In the genomic region with DNA sequence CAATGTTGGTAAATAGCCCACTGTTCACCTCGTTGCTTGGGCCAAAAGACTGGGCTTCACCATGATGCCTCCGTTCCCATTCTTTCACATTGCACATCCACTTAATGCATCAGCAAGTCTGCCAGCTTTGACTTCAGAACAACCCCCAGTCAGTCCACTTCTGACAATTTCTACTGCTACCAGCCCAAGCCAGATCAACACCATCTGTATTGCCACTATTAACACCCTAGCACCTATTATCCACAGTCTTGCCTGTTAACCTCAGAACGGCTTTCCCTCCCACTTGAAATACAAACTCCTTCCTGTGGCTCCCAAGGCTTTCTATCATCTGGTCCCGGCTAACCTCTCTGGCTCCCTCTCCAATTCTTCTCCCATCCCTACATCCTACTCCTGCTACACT, we compare ENCODE assay signal across 13 cellular contexts.
DNase-seq lines count a peak whose midpoint lies in the region; ATAC-seq and TF ChIP-seq lines count a peak whose summit lies in the region.
"Had no signal": no experiment of that assay in that cellular context is flagged by ENCODE, and none has a peak within 500 bp of the region (broad histone marks: within the 10 kb centered on the region; RNA-seq: fewer than 3 reads in every experiment).

No MANE protein-coding gene starts in this region.

- no peak overlapping the region for H2AFZ ChIP-seq in mammary epithelial cell (ENCODE audit: low read depth, low read length)

- POLR2A ChIA-PET in MCF 10A (lab: Yijun Ruan, JAX) = no interaction called here

- DNase-seq in mammary epithelial cell = no peak
- no peak for DNase-seq in MCF 10A (ENCODE audit: unreplicated experiment)
- DNase-seq in natural killer cell = no peak
- DNase-seq in right atrium auricular region (ENCODE audit: low spot score) = no peak
- no peak for DNase-seq in HK-2 (ENCODE audit: unreplicated experiment)
- no peak for DNase-seq in body of pancreas
- DNase-seq in right lobe of liver = no peak
- DNase-seq: Caco-2; CD8-positive, alpha-beta memory T cell; GF-D8; KBM-7 had no signal

- H3K4me3 ChIP-seq in mammary epithelial cell (replicated peaks in 1 of 3; ENCODE audit: insufficient read depth in 1 of 3, low read depth in 2 of 3, low read length in 3 of 3) (no peak overlapping the region), right atrium auricular region (no peak overlapping the region), body of pancreas (no peak overlapping the region), right lobe of liver (no peak overlapping the region)

- no peaks in the 10 kb centered on the region for H3K9me3 ChIP-seq in mammary epithelial cell (replicated peaks; ENCODE audit: insufficient read depth, low read length)
- no peaks in the 10 kb centered on the region for H3K9me3 ChIP-seq in right atrium auricular region
- no peaks in the 10 kb centered on the region for H3K9me3 ChIP-seq in body of pancreas
- no peaks in the 10 kb centered on the region for H3K9me3 ChIP-seq in right lobe of liver
- H3K9me3 ChIP-seq: Caco-2 had no signal

- H3K27ac ChIP-seq in mammary epithelial cell (ENCODE audit: insufficient read depth, low read depth, low read length) = peak overlapping the region; percentile 0
- peak overlapping the region; percentile 95 for H3K27ac ChIP-seq in VCaP
- no peak overlapping the region for H3K27ac ChIP-seq in right atrium auricular region
- no peak overlapping the region for H3K27ac ChIP-seq in body of pancreas
- no peak overlapping the region for H3K27ac ChIP-seq in right lobe of liver
- H3K27ac ChIP-seq: 22Rv1 had no signal

- CTCF ChIA-PET in mammary epithelial cell (lab: Charles Lee; ENCODE audit: low non-redundant PET) = no interaction called here
- CTCF ChIA-PET in MCF 10A (lab: Yijun Ruan, JAX) = no interaction called here

- intact Hi-C loops in mammary epithelial cell (cut with micrococcal nuclease) = no loop called here
- intact Hi-C loops in MCF 10A (cut with micrococcal nuclease) = no loop called here
- intact Hi-C loops in natural killer cell (cut with micrococcal nuclease) = no loop called here
- intact Hi-C loops in body of pancreas (cut with DNase I) = no loop called here
- intact Hi-C loops in right lobe of liver (cut with DNase I) = no loop called here

- no peak for TF ChIP-seq POLR2A in body of pancreas (IDR thresholded peaks at IDR 0.05)
- no peak for TF ChIP-seq POLR2A in right lobe of liver (IDR thresholded peaks at IDR 0.05)

- no peak overlapping the region for H3K27ac Mint-ChIP-seq in MCF 10A (ENCODE audit: low read depth, unreplicated experiment)
- peak overlapping the region in 1 of 2 donors; percentile 25 for H3K27ac Mint-ChIP-seq in natural killer cell
- H3K27ac Mint-ChIP-seq: CD8-positive, alpha-beta memory T cell had no signal

- dilution Hi-C loops in mammary epithelial cell (cut with HindIII; ENCODE audit: low sequenced_read_pairs) = no loop called here

- H3K9me3 Mint-ChIP-seq in MCF 10A (ENCODE audit: unreplicated experiment) (no peaks in the 10 kb centered on the region), natural killer cell (no peaks in the 10 kb centered on the region)
- H3K9me3 Mint-ChIP-seq: CD8-positive, alpha-beta memory T cell had no signal

- H3K9ac ChIP-seq in mammary epithelial cell (ENCODE audit: insufficient read depth, low read length) = no peak overlapping the region

- TF ChIP-seq CTCF in mammary epithelial cell (conservative IDR thresholded peaks at IDR 0.05 in 1 of 2, IDR thresholded peaks at IDR 0.05 in 1 of 2; ENCODE audit: extremely low read depth in 1 of 2, insufficient read depth in 1 of 2, low read depth in 1 of 2, low read length in 2 of 2) (no peak), MCF 10A (IDR thresholded peaks at IDR 0.05; ENCODE audit: unreplicated experiment) (no peak), VCaP (conservative IDR thresholded peaks at IDR 0.05) (no peak), natural killer cell (IDR thresholded peaks at IDR 0.05) (no peak), right atrium auricular region (IDR thresholded peaks at IDR 0.05) (no peak), body of pancreas (IDR thresholded peaks at IDR 0.05) (no peak), right lobe of liver (IDR thresholded peaks at IDR 0.05) (no peak)

- H3K4me2 ChIP-seq in mammary epithelial cell (ENCODE audit: insufficient read depth, low read depth, low read length) = no peak overlapping the region

- in situ Hi-C loops in mammary epithelial cell (cut with MboI; ENCODE audit: low sequenced_read_pairs in 2 of 2) = no loop called here

- ATAC-seq in natural killer cell = peak; percentile 55 to 84 (median 67)
- ATAC-seq in body of pancreas = no peak
- no peak for ATAC-seq in right lobe of liver

- BruUV-seq in mammary epithelial cell (replicated peaks; lab: Mats Ljungman, UMichigan) = no TSS peak
- BruUV-seq in MCF 10A (replicated peaks; lab: Mats Ljungman, UMichigan) = no TSS peak

- no peaks in the 10 kb centered on the region for H3K4me1 Mint-ChIP-seq in MCF 10A (ENCODE audit: insufficient read depth, unreplicated experiment)
- H3K4me1 Mint-ChIP-seq in natural killer cell = peaks cover 19 to 20% of the 10 kb centered on the region in 2 donors
- H3K4me1 Mint-ChIP-seq: CD8-positive, alpha-beta memory T cell had no signal

- no peaks in the 10 kb centered on the region for H4K20me1 ChIP-seq in mammary epithelial cell (ENCODE audit: insufficient read depth, low read length)

- H3K4me3 Mint-ChIP-seq in MCF 10A (ENCODE audit: unreplicated experiment) (no peak overlapping the region), natural killer cell (peak overlapping the region; percentile 56)
- H3K4me3 Mint-ChIP-seq: CD8-positive, alpha-beta memory T cell had no signal

- H3K27me3 Mint-ChIP-seq in MCF 10A (ENCODE audit: insufficient read depth, unreplicated experiment) = no peaks in the 10 kb centered on the region
- H3K27me3 Mint-ChIP-seq in natural killer cell (ENCODE audit: low read depth in 2 of 2) = peaks cover 3 to 8% of the 10 kb centered on the region in 2 donors

- no peaks in the 10 kb centered on the region for H3K27me3 ChIP-seq in mammary epithelial cell (ENCODE audit: insufficient read depth, low read length)
- H3K27me3 ChIP-seq in right atrium auricular region = no peaks in the 10 kb centered on the region
- no peaks in the 10 kb centered on the region for H3K27me3 ChIP-seq in body of pancreas
- H3K27me3 ChIP-seq in right lobe of liver = no peaks in the 10 kb centered on the region

- 100% methylated on average over 4 of the region's 4 CpGs for WGBS in mammary epithelial cell (ENCODE audit: low coverage, missing lambda C conversion rate)
- 94 to 95% methylated on average over 4 of the region's 4 CpGs for WGBS in body of pancreas, 2 donors
- 85% methylated on average over 3 of the region's 4 CpGs for WGBS in right lobe of liver (ENCODE audit: insufficient coverage, low coverage, low lambda C conversion rate, missing lambda C conversion rate)

- H3K36me3 ChIP-seq in mammary epithelial cell (ENCODE audit: insufficient read depth, low read length) (no peaks in the 10 kb centered on the region), right atrium auricular region (no peaks in the 10 kb centered on the region), body of pancreas (replicated peaks in 1 of 2; ENCODE audit: insufficient read depth in 1 of 2, low read depth in 2 of 2) (no peaks in the 10 kb centered on the region), right lobe of liver (no peaks in the 10 kb centered on the region)

- H3K36me3 Mint-ChIP-seq in MCF 10A (ENCODE audit: insufficient read depth, unreplicated experiment) = no peaks in the 10 kb centered on the region
- H3K36me3 Mint-ChIP-seq in natural killer cell = no peaks in the 10 kb centered on the region
- H3K36me3 Mint-ChIP-seq: CD8-positive, alpha-beta memory T cell had no signal

- H3K79me2 ChIP-seq in mammary epithelial cell (ENCODE audit: insufficient read depth, low read length) = peaks cover 81% of the 10 kb centered on the region

- H3K4me1 ChIP-seq in mammary epithelial cell (ENCODE audit: insufficient read depth, low read length) (peaks cover 9% of the 10 kb centered on the region), right atrium auricular region (no peaks in the 10 kb centered on the region), body of pancreas (peaks cover 3% of the 10 kb centered on the region), right lobe of liver (peaks cover 0 to 11% (median 4%) of the 10 kb centered on the region in 4 donors)
- H3K4me1 ChIP-seq: Caco-2 had no signal

Comparison
In these comparisons a context has a peak if more than half of its experiments do, and no peak if none do; other contexts are left out.
1. H3K27ac ChIP-seq: peak in mammary epithelial cell (single experiment) and VCaP (single experiment); none in right atrium auricular region (0 of 2), body of pancreas (0 of 4) and right lobe of liver (0 of 3).
2. ATAC-seq: peak in natural killer cell (3 of 3); none in body of pancreas (single experiment) and right lobe of liver (0 of 4).